Comparison of ENCODE assay signal across 3 cellular contexts in the genomic region with DNA sequence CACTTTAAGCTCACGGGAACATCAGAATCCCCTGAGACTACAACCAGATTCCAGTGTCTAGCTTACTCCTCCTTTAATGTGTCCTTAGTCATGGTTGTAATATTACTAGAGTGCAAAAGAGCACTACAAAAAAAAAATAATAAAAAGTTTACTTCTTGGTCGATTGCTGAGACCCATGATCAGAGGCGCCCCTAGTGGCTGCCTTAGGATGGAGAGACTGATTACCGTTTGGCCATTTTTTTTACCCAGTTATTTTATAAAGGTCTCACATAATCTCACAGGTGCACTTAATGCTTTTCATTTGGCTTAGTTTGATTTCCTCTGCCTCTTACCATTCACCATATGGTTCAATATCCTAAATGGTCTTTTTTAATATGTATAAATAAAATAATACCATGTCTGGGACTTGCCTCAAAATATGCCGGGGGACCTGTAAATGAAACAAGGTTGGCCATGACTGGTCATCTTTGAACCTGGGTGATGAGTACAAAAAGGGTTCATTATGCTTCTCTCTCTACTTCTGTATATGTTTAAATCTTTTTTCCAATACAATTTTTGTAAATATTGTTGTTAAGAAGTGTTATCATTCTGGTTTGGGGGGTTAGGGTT.
TF ChIP-seq lines count a peak whose summit lies in the region.

No MANE protein-coding gene starts in this region.

TF ChIP-seq in liver, 16 proteins besides CTCF, POLR2A, EP300 and RAD21:
- TF ChIP-seq HNF4A (conservative IDR thresholded peaks at IDR 0.05) (no peak), NR2F2 (IDR thresholded peaks at IDR 0.05) (no peak), RXRA (IDR thresholded peaks at IDR 0.05) (no peak), GABPA (IDR thresholded peaks at IDR 0.05 in 1 of 2, conservative IDR thresholded peaks at IDR 0.05 in 1 of 2) (no peak), FOXA1 (IDR thresholded peaks at IDR 0.05) (no peak), FOXA2 (IDR thresholded peaks at IDR 0.05) (no peak), TAF1 (conservative IDR thresholded peaks at IDR 0.05) (no peak), SP1 (IDR thresholded peaks at IDR 0.05) (no peak), YY1 (IDR thresholded peaks at IDR 0.05) (no peak), JUND (IDR thresholded peaks at IDR 0.05) (no peak)
- TF ChIP-seq, protein P1, sequence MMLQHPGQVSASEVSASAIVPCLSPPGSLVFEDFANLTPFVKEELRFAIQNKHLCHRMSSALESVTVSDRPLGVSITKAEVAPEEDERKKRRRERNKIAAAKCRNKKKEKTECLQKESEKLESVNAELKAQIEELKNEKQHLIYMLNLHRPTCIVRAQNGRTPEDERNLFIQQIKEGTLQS (IDR thresholded peaks at IDR 0.05), result no peak
- TF ChIP-seq, protein P2, sequence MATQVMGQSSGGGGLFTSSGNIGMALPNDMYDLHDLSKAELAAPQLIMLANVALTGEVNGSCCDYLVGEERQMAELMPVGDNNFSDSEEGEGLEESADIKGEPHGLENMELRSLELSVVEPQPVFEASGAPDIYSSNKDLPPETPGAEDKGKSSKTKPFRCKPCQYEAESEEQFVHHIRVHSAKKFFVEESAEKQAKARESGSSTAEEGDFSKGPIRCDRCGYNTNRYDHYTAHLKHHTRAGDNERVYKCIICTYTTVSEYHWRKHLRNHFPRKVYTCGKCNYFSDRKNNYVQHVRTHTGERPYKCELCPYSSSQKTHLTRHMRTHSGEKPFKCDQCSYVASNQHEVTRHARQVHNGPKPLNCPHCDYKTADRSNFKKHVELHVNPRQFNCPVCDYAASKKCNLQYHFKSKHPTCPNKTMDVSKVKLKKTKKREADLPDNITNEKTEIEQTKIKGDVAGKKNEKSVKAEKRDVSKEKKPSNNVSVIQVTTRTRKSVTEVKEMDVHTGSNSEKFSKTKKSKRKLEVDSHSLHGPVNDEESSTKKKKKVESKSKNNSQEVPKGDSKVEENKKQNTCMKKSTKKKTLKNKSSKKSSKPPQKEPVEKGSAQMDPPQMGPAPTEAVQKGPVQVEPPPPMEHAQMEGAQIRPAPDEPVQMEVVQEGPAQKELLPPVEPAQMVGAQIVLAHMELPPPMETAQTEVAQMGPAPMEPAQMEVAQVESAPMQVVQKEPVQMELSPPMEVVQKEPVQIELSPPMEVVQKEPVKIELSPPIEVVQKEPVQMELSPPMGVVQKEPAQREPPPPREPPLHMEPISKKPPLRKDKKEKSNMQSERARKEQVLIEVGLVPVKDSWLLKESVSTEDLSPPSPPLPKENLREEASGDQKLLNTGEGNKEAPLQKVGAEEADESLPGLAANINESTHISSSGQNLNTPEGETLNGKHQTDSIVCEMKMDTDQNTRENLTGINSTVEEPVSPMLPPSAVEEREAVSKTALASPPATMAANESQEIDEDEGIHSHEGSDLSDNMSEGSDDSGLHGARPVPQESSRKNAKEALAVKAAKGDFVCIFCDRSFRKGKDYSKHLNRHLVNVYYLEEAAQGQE (IDR thresholded peaks at IDR 0.05), result no peak
- TF ChIP-seq, protein P3, sequence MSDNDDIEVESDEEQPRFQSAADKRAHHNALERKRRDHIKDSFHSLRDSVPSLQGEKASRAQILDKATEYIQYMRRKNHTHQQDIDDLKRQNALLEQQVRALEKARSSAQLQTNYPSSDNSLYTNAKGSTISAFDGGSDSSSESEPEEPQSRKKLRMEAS (IDR thresholded peaks at IDR 0.05), result no peak
- TF ChIP-seq, protein P4, sequence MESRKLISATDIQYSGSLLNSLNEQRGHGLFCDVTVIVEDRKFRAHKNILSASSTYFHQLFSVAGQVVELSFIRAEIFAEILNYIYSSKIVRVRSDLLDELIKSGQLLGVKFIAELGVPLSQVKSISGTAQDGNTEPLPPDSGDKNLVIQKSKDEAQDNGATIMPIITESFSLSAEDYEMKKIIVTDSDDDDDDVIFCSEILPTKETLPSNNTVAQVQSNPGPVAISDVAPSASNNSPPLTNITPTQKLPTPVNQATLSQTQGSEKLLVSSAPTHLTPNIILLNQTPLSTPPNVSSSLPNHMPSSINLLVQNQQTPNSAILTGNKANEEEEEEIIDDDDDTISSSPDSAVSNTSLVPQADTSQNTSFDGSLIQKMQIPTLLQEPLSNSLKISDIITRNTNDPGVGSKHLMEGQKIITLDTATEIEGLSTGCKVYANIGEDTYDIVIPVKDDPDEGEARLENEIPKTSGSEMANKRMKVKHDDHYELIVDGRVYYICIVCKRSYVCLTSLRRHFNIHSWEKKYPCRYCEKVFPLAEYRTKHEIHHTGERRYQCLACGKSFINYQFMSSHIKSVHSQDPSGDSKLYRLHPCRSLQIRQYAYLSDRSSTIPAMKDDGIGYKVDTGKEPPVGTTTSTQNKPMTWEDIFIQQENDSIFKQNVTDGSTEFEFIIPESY (IDR thresholded peaks at IDR 0.05), result no peak

TF ChIP-seq in HepG2, 621 proteins besides CTCF, POLR2A, EP300 and RAD21:
- TF ChIP-seq MIXL1 (CRISPR knock-in tag; IDR thresholded peaks at IDR 0.05), result no peak
- no peak for TF ChIP-seq ZNF460 (CRISPR knock-in tag; IDR thresholded peaks at IDR 0.05; ENCODE audit: borderline replicate concordance)
- no peak for TF ChIP-seq KAT2B (IDR thresholded peaks at IDR 0.05; ENCODE audit: borderline replicate concordance, low read depth, low read length)

TF ChIP-seq in endothelial cell of umbilical vein, 7 proteins besides CTCF, POLR2A, EP300 and RAD21:
- no peak for TF ChIP-seq GATA2 (IDR thresholded peaks at IDR 0.05; ENCODE audit: insufficient read depth, insufficient read length, low read depth, low read length)
- no peak for TF ChIP-seq FOS (IDR thresholded peaks at IDR 0.05; ENCODE audit: borderline replicate concordance, insufficient read depth, low read length)
- TF ChIP-seq, protein P3 (IDR thresholded peaks at IDR 0.05; ENCODE audit: insufficient read depth, insufficient read length), result no peak
- TF ChIP-seq JUN (IDR thresholded peaks at IDR 0.05; ENCODE audit: borderline replicate concordance, insufficient read depth, insufficient read length, low read depth), result no peak
- no peak for TF ChIP-seq MYC (IDR thresholded peaks at IDR 0.05; ENCODE audit: low read depth, low read length)
- TF ChIP-seq EZH2 (IDR thresholded peaks at IDR 0.05; ENCODE audit: borderline replicate concordance, low read depth, low read length, severe bottlenecking), result no peak
- no peak for TF ChIP-seq POLR2AphosphoS5 (IDR thresholded peaks at IDR 0.05; ENCODE audit: insufficient read depth, low read depth, low read length)
TF ChIP-seq in endothelial cell of umbilical vein: peak in this region for 0.
